20 cellular contexts compared by ENCODE assay signal in genomic region chr10:49652416-49653385, GRCh38. TPM values are rescaled to one million over a fixed set of nuclear protein-coding genes. Genes with fewer than 3 reads are reported as not detected.
DNase-seq lines count a peak whose midpoint lies in the region; TF ChIP-seq lines count a peak whose summit lies in the region.
"Had no signal": no experiment of that assay in that cellular context is flagged by ENCODE, and none has a peak within 500 bp of the region (broad histone marks: within the 10 kb centered on the region; RNA-seq: fewer than 3 reads in every experiment).

No MANE protein-coding gene starts in this region.

- no peak overlapping the region for H4K91ac ChIP-seq in H9 (ENCODE audit: insufficient read length, low read depth, low read length)

- no peak overlapping the region for H2BK5ac ChIP-seq in H9 (ENCODE audit: insufficient read length, low read length)

- H3K79me2 ChIP-seq in H9 (ENCODE audit: insufficient read depth, low read length) = no peaks in the 10 kb centered on the region

- no peak overlapping the region for H2BK120ac ChIP-seq in H9 (ENCODE audit: low read depth, low read length, poor library complexity, severe bottlenecking)

- intact Hi-C loops in lower leg skin (cut with DNase I; ENCODE audit: low total_unique reads) = no loop called here

- no peaks in the 10 kb centered on the region for H3K23me2 ChIP-seq in H9 (ENCODE audit: insufficient read length, low read depth, low read length, poor library complexity, severe bottlenecking)

- no peak overlapping the region for H3K14ac ChIP-seq in H9 (ENCODE audit: insufficient read depth, low read length)

- no peak overlapping the region for H2BK12ac ChIP-seq in H9 (ENCODE audit: insufficient read length, low read depth, low read length)

- no peak overlapping the region for H4K8ac ChIP-seq in H9 (replicated peaks; ENCODE audit: insufficient read length, low read depth, low read length)

- H3K4me1 Mint-ChIP-seq in endodermal cell = peaks cover 16% of the 10 kb centered on the region
- peaks cover 9 to 13% of the 10 kb centered on the region in 2 experiments for H3K4me1 Mint-ChIP-seq in H9

- no peak overlapping the region for H3K18ac ChIP-seq in H9 (ENCODE audit: insufficient read length, low read depth, low read length)

- no peak overlapping the region for H3K27ac Mint-ChIP-seq in endodermal cell
- no peak overlapping the region for H3K27ac Mint-ChIP-seq in H9

- H3K9ac ChIP-seq in endodermal cell (ENCODE audit: extremely low read depth, low read length, poor library complexity, severe bottlenecking) (no peak overlapping the region), H9 (ENCODE audit: extremely low read depth, insufficient read length, low read length) (no peak overlapping the region)

- H3K9me3 ChIP-seq in endodermal cell (ENCODE audit: control insufficient read depth, low read length) (no peaks in the 10 kb centered on the region), H9 (ENCODE audit: control insufficient read depth, low read depth, low read length) (no peaks in the 10 kb centered on the region)
- H3K9me3 ChIP-seq: SJCRH30 had no signal

- WGBS in endodermal cell (ENCODE audit: insufficient coverage in 1 of 2, insufficient read length in 1 of 2), 2 experiments = 88 to 89% methylated on average over 4 to 17 of the region's 17 CpGs
- 81% methylated on average over 17 of the region's 17 CpGs for WGBS in lower leg skin, 2 donors
- WGBS in H9 (ENCODE audit: extremely low coverage, insufficient read length, low lambda C conversion rate) = no CpG with 5 or more reads among the region's 17 CpGs

- no peak overlapping the region for H3K4ac ChIP-seq in H9 (ENCODE audit: low read depth, low read length)

- no peaks in the 10 kb centered on the region for H4K20me1 ChIP-seq in H9 (ENCODE audit: control insufficient read depth, insufficient read depth, insufficient read length)

- H3K9me3 Mint-ChIP-seq in endodermal cell (no peaks in the 10 kb centered on the region), H9 (peaks cover 0 to 2% of the 10 kb centered on the region in 2 experiments; a peak in 1 of 5 replicates)

- TF ChIP-seq CTCF in endodermal cell (conservative IDR thresholded peaks at IDR 0.05) (no peak), lower leg skin (IDR thresholded peaks at IDR 0.05) (no peak), H9 (conservative IDR thresholded peaks at IDR 0.05) (no peak)

- H3K36me3 Mint-ChIP-seq in endodermal cell (ENCODE audit: low read depth) (no peaks in the 10 kb centered on the region), H9 (ENCODE audit: insufficient read depth in 1 of 3, low read depth in 3 of 3) (no peaks in the 10 kb centered on the region; a peak in 1 of 7 replicates)

- H3K27me3 Mint-ChIP-seq in endodermal cell (ENCODE audit: insufficient read depth) (peaks cover 15% of the 10 kb centered on the region), H9 (ENCODE audit: low read depth) (peaks cover 64% of the 10 kb centered on the region)

- H3K27ac ChIP-seq in endodermal cell (ENCODE audit: low read depth, low read length) = no peak overlapping the region
- no peak overlapping the region for H3K27ac ChIP-seq in H9 (ENCODE audit: insufficient read length, low read depth, low read length)
- H3K27ac ChIP-seq: HL-60, PC-9, SJCRH30 had no signal

- no peak overlapping the region for H3K4me3 Mint-ChIP-seq in endodermal cell
- no peak overlapping the region for H3K4me3 Mint-ChIP-seq in H9

- H2AFZ ChIP-seq in H9 (ENCODE audit: low read length) = no peak overlapping the region
- H2AFZ ChIP-seq: PC-9 had no signal

- H3K79me1 ChIP-seq in H9 (ENCODE audit: insufficient read depth, low read depth, low read length, poor library complexity, severe bottlenecking) = no peaks in the 10 kb centered on the region

- no peak overlapping the region for H3K56ac ChIP-seq in H9 (ENCODE audit: insufficient read length, low read depth, low read length)

- H3T11ph ChIP-seq in H9 (ENCODE audit: low read length) = no peak overlapping the region

- H3K36me3 ChIP-seq in endodermal cell (ENCODE audit: control insufficient read depth, insufficient read depth, low read length) = no peaks in the 10 kb centered on the region
- H3K36me3 ChIP-seq: SJCRH30 had no signal

- H2AK5ac ChIP-seq in H9 (ENCODE audit: insufficient read length, low read length) = no peak overlapping the region

- H2BK20ac ChIP-seq in H9 (ENCODE audit: low read depth, low read length, poor library complexity, severe bottlenecking) = no peak overlapping the region

- no peak overlapping the region for H3K23ac ChIP-seq in H9 (ENCODE audit: insufficient read length, low read depth, low read length)

- DNase-seq in activated effector memory CD4-positive, alpha-beta T cell treated with anti-CD3 and anti-CD28 coated beads, Interleukin-2, amount 50 U/mL, for 16 hours = peak; percentile 50
- DNase-seq in activated effector memory CD4-positive, alpha-beta T cell treated with Interleukin-2 at 50 U/mL for 16 hours = no peak
- DNase-seq in endodermal cell (peak; percentile 27), lower leg skin (ENCODE audit: low spot score in 2 of 2) (peak; percentile 10 to 81), H9 (no peak), GDM1 (lab: John Stamatoyannopoulos, UW) (no peak), KBM-7 (no peak)
- DNase-seq in activated CD4-positive, CD25-positive, alpha-beta regulatory T cell treated with anti-CD3 and anti-CD28 coated beads, Interleukin-2, amount 50 U/mL, for 72 hours = no peak
- DNase-seq: C1 segment of cervical spinal cord, DMS 273 treated with DMSO at 0.1 percent for 48 hours, NCI-H1436, NCI-H2029, NCI-H2171, NCI-H446 treated with DMSO at 0.1 percent for 48 hours, NCI-H774, SJCRH30 had no signal

- H3K4me1 ChIP-seq in endodermal cell (ENCODE audit: control insufficient read depth, insufficient read depth, low read length) (no peaks in the 10 kb centered on the region), H9 (ENCODE audit: insufficient read depth, low read length) (no peaks in the 10 kb centered on the region)
- H3K4me1 ChIP-seq: SJCRH30 had no signal

- TF ChIP-seq POLR2A in lower leg skin (IDR thresholded peaks at IDR 0.05) = no peak

- H3K4me3 ChIP-seq in endodermal cell (ENCODE audit: low read length) (no peak overlapping the region), lower leg skin (ENCODE audit: low read depth, poor library complexity, severe bottlenecking) (no peak overlapping the region)
- H3K4me3 ChIP-seq: PC-9, SJCRH30 had no signal

- no peak overlapping the region for H4K5ac ChIP-seq in H9 (ENCODE audit: insufficient read length, low read depth, low read length)

- no peak overlapping the region for H2BK15ac ChIP-seq in H9 (ENCODE audit: low read depth, low read length)

- in situ Hi-C loops in KBM-7 (cut with MboI; ENCODE audit: low pct_unique_long_range_greater_than_20kb, low sequenced_read_pairs) = no loop called here

- H3K27me3 ChIP-seq in endodermal cell (ENCODE audit: control insufficient read depth, insufficient read depth, low read length, poor library complexity, severe bottlenecking) = no peaks in the 10 kb centered on the region
- H3K27me3 ChIP-seq in H9 (ENCODE audit: insufficient read depth, low read length) = no peaks in the 10 kb centered on the region; the same call in 1 of the 2 replicates
- H3K27me3 ChIP-seq: SJCRH30 had no signal

- no peak overlapping the region for H3K4me2 ChIP-seq in H9 (ENCODE audit: insufficient read depth, insufficient read length, low read length)
- H3K4me2 ChIP-seq: PC-9 had no signal

RNA-seq across cellular contexts. Expression of gene C10orf53, which starts 26.8 kb away (rescaled TPM):
- total RNA-seq in endodermal cell (not detected), lower leg skin (not detected), H9 (2021) (not detected in 2 replicates)
- polyA plus RNA-seq in endodermal cell (2013, experiment 1 of 2) = not detected
- polyA plus RNA-seq in endodermal cell (2013, experiment 2 of 2) = not detected
- total RNA-seq: A172, Daoy, PC-9, SJCRH30 had no signal

RNA-seq across cellular contexts. Expression of gene CHAT, which starts 38.9 kb away (rescaled TPM):
- total RNA-seq in endodermal cell (not detected), lower leg skin (not detected), H9 (2021) (not detected in 2 replicates)
- polyA plus RNA-seq in endodermal cell (2013, experiment 1 of 2) = 1.1 TPM
- 1.1 TPM for polyA plus RNA-seq in endodermal cell (2013, experiment 2 of 2)
- total RNA-seq: A172, Daoy, PC-9, SJCRH30 had no signal

RNA-seq across cellular contexts. Expression of gene SLC18A3, which starts 42.6 kb away (rescaled TPM):
- total RNA-seq in endodermal cell = not detected
- polyA plus RNA-seq in endodermal cell (2013, experiment 1 of 2) = 2.6 TPM
- polyA plus RNA-seq in endodermal cell (2013, experiment 2 of 2) = 2.5 TPM
- not detected for total RNA-seq in lower leg skin
- not detected in 2 replicates for total RNA-seq in H9 (2021)
- total RNA-seq: A172, Daoy, PC-9, SJCRH30 had no signal

Comparison
In these comparisons a context has a peak if more than half of its experiments do, and no peak if none do; other contexts are left out.
1. DNase-seq: peak in activated effector memory CD4-positive, alpha-beta T cell treated with anti-CD3 and anti-CD28 coated beads, Interleukin-2, amount 50 U/mL, for 16 hours (single experiment), endodermal cell (single experiment) and lower leg skin (2 of 2); none in activated effector memory CD4-positive, alpha-beta T cell treated with Interleukin-2 at 50 U/mL for 16 hours (single experiment), H9 (single experiment), GDM1 (single experiment), activated CD4-positive, CD25-positive, alpha-beta regulatory T cell treated with anti-CD3 and anti-CD28 coated beads, Interleukin-2, amount 50 U/mL, for 72 hours (single experiment) and KBM-7 (single experiment).